Comparison of ENCODE assay signal across 31 cellular contexts in the genomic region with DNA sequence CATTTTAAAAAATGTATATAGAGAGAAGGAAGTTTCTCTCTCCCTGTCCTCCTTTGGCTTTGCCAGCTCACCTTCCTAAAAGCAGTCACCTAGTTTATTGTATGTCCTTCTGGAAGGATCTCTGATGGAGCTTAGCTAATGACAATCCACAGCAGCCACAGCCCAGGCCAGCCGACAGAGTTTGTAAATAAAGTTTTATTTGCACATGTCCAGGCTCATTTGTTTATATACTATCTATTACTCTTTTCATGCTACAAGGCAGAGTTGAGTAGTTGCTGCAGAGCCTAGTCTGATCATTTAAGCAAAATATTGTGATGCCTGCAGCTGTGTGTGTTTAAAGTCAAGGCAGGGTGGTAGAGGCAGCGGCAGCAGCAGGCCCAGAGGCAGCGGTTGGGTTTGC. TPM values are rescaled to one million over a fixed set of nuclear protein-coding genes. Genes with fewer than 3 reads are reported as not detected.
DNase-seq lines count a peak whose midpoint lies in the region; ATAC-seq, FAIRE-seq and TF ChIP-seq lines count a peak whose summit lies in the region.
"Had no signal": no experiment of that assay in that cellular context is flagged by ENCODE, and none has a peak within 500 bp of the region (broad histone marks: within the 10 kb centered on the region; RNA-seq: fewer than 3 reads in every experiment).

No MANE protein-coding gene starts in this region.

- no peak for TF ChIP-seq POLR2A in K562 (conservative IDR thresholded peaks at IDR 0.05)

- peaks cover 11% of the 10 kb centered on the region; the same call in 1 of the 3 replicates for H3K36me3 ChIP-seq in K562 (ENCODE audit: control insufficient read depth, insufficient read depth, low read length)

- in situ Hi-C loops in K562 (cut with MboI) = no loop called here

- H3K9ac ChIP-seq in K562 (ENCODE audit: insufficient read depth in 1 of 2, low read depth in 2 of 2, low read length in 2 of 2) = no peak overlapping the region

- TF ChIP-seq CTCF in K562 (IDR thresholded peaks at IDR 0.05 in 2 of 3, conservative IDR thresholded peaks at IDR 0.05 in 1 of 3; ENCODE audit: insufficient read depth in 2 of 3, low read depth in 1 of 3, low read length in 3 of 3) = no peak

- intact Hi-C loops in K562 (cut with micrococcal nuclease) = no loop called here

- no peaks in the 10 kb centered on the region for H3K9me3 ChIP-seq in K562 (replicated peaks; ENCODE audit: control insufficient read depth, insufficient read depth, low read depth, low read length)
- H3K9me3 ChIP-seq: BLaER1 treated with 17β-estradiol and CSF1 and Interleukin-3, amounts not matched to agents 10 nM and 100 nM; MG63 had no signal

- H2AFZ ChIP-seq in K562 (ENCODE audit: low read depth, low read length) = no peak overlapping the region

- no peaks in the 10 kb centered on the region for H3K9me3 Mint-ChIP-seq in activated naive CD4-positive, alpha-beta T cell treated with anti-CD3 and anti-CD28 coated beads, Interleukin-2, amount 10 ng/mL, durations not matched to agents 7 days and 5 days
- no peaks in the 10 kb centered on the region for H3K9me3 Mint-ChIP-seq in activated T-helper 17 cell treated with anti-CD3 and anti-CD28 coated beads, Interleukin-2, amount 50 U/mL, for 72 hours
- H3K9me3 Mint-ChIP-seq: CD4-positive, alpha-beta T cell; T-cell had no signal

- 81% methylated on average over 3 of the region's 3 CpGs for WGBS in K562 (ENCODE audit: insufficient coverage, low coverage, missing lambda C conversion rate)

- no TSS peak for BruUV-seq in K562 (replicated peaks; lab: Mats Ljungman, UMichigan)

- peak; percentile 56 for FAIRE-seq in K562 (lab: Jason Lieb, UNC)
- FAIRE-seq: A204.1, GM12892 had no signal

- no peak for TF ChIP-seq EP300 in K562 (IDR thresholded peaks at IDR 0.05; ENCODE audit: low read length)

- no peak for DNase-seq in activated naive CD4-positive, alpha-beta T cell treated with anti-CD3 and anti-CD28 coated beads, Interleukin-2, amount 10 ng/mL, durations not matched to agents 7 days and 5 days
- DNase-seq in activated naive CD4-positive, alpha-beta T cell treated with Interleukin-2 at 50 U/mL for 16 hours = no peak
- DNase-seq in NCI-H526 treated with DMSO at 0.1 percent for 48 hours (lab: John Stamatoyannopoulos, UW) (peak; percentile 18), K562 (ENCODE audit: extremely low read depth in 1 of 4, low spot score in 3 of 4) (no peak), AG08395 (ENCODE audit: low spot score) (no peak), NCI-H1105 (lab: John Stamatoyannopoulos, UW) (no peak)
- DNase-seq: AML-193; CD4-positive, alpha-beta T cell; COR-L47; DMS79 treated with DMSO at 0.1 percent for 48 hours; GF-D8; H7; KBM-7; MG63; NCI-H1048; NCI-H1417 treated with DMSO at 0.1 percent for 48 hours; NCI-H1694 treated with DMSO at 0.1 percent for 48 hours; NCI-H2081; NCI-H2171; NCI-H226; NCI-H524; NCI-H82; NK-92 treated with Interleukin-12 subunit alpha and Interleukin-12 subunit beta, amount 100 ng/mL, for 24 hours; RPMI8226; SHP77; T-cell had no signal

- peaks cover 38% of the 10 kb centered on the region for H3K79me2 ChIP-seq in K562 (ENCODE audit: control insufficient read depth, insufficient read depth, low read length)

- no peak overlapping the region for H3K4me3 ChIP-seq in K562
- H3K4me3 ChIP-seq: BLaER1 treated with 17β-estradiol and CSF1 and Interleukin-3, amounts not matched to agents 10 nM and 100 nM; MG63 had no signal

- H3K36me3 Mint-ChIP-seq in activated naive CD4-positive, alpha-beta T cell treated with anti-CD3 and anti-CD28 coated beads, Interleukin-2, amount 10 ng/mL, durations not matched to agents 7 days and 5 days = no peaks in the 10 kb centered on the region
- H3K36me3 Mint-ChIP-seq in activated T-helper 17 cell treated with anti-CD3 and anti-CD28 coated beads, Interleukin-2, amount 50 U/mL, for 72 hours (ENCODE audit: low read depth) = no peaks in the 10 kb centered on the region
- H3K36me3 Mint-ChIP-seq: T-cell had no signal

- peaks cover 7% of the 10 kb centered on the region for H3K9me1 ChIP-seq in K562 (ENCODE audit: control insufficient read depth, insufficient read depth, low read length)

- POLR2A ChIA-PET in K562 (lab: Yijun Ruan, JAX) = interaction anchor here (0.6 kb wide), 1 partner anchor 330 kb away, joined by 3 read pairs; no protein-coding TSS in a partner anchor

- no peak for TF ChIP-seq RAD21 in K562 (CRISPR knock-in tag; conservative IDR thresholded peaks at IDR 0.05 in 1 of 2, IDR thresholded peaks at IDR 0.05 in 1 of 2)

- peaks cover 7% of the 10 kb centered on the region for H3K4me1 Mint-ChIP-seq in activated naive CD4-positive, alpha-beta T cell treated with anti-CD3 and anti-CD28 coated beads, Interleukin-2, amount 10 ng/mL, durations not matched to agents 7 days and 5 days
- peaks cover 9% of the 10 kb centered on the region for H3K4me1 Mint-ChIP-seq in activated T-helper 17 cell treated with anti-CD3 and anti-CD28 coated beads, Interleukin-2, amount 50 U/mL, for 72 hours

- no peaks in the 10 kb centered on the region for H3K27me3 Mint-ChIP-seq in activated naive CD4-positive, alpha-beta T cell treated with anti-CD3 and anti-CD28 coated beads, Interleukin-2, amount 10 ng/mL, durations not matched to agents 7 days and 5 days
- H3K27me3 Mint-ChIP-seq in activated T-helper 17 cell treated with anti-CD3 and anti-CD28 coated beads, Interleukin-2, amount 50 U/mL, for 72 hours = no peaks in the 10 kb centered on the region
- H3K27me3 Mint-ChIP-seq: CD4-positive, alpha-beta T cell; T-cell had no signal

- peak overlapping the region; percentile 50 for H3K27ac Mint-ChIP-seq in activated naive CD4-positive, alpha-beta T cell treated with anti-CD3 and anti-CD28 coated beads, Interleukin-2, amount 10 ng/mL, durations not matched to agents 7 days and 5 days
- no peak overlapping the region for H3K27ac Mint-ChIP-seq in activated T-helper 17 cell treated with anti-CD3 and anti-CD28 coated beads, Interleukin-2, amount 50 U/mL, for 72 hours
- H3K27ac Mint-ChIP-seq: CD4-positive, alpha-beta T cell; T-cell had no signal

- ATAC-seq in K562 = no peak
- no peak for ATAC-seq in activated T-helper 17 cell treated with anti-CD3 and anti-CD28 coated beads, Interleukin-2, amount 50 U/mL, for 72 hours (replicated peaks)
- ATAC-seq: T-cell had no signal

- peaks cover 10 to 26% of the 10 kb centered on the region in 2 experiments for H3K4me1 ChIP-seq in K562 (replicated peaks in 1 of 2; ENCODE audit: control insufficient read depth in 2 of 2, insufficient read depth in 2 of 2, low read length in 2 of 2)

- no peak overlapping the region for H3K27ac ChIP-seq in K562 (ENCODE audit: extremely low read depth, low read depth, low read length)
- H3K27ac ChIP-seq: BLaER1 treated with 17β-estradiol and CSF1 and Interleukin-3, amounts not matched to agents 10 nM and 100 nM had no signal

- H3K27me3 ChIP-seq in K562 (ENCODE audit: control insufficient read depth in 2 of 2, insufficient read depth in 2 of 2, low read length in 2 of 2) = no peaks in the 10 kb centered on the region
- H3K27me3 ChIP-seq: BLaER1 treated with 17β-estradiol and CSF1 and Interleukin-3, amounts not matched to agents 10 nM and 100 nM; MG63 had no signal

- CTCF ChIA-PET in activated naive CD4-positive, alpha-beta T cell treated with anti-CD3 and anti-CD28 coated beads, Interleukin-2, amount 10 ng/mL, durations not matched to agents 7 days and 5 days (lab: Charles Lee) = interaction anchor here (1.6 kb wide), 1 partner anchor 111 kb away, joined by 4 read pairs; no protein-coding TSS in a partner anchor
- CTCF ChIA-PET in K562 (lab: Yijun Ruan, JAX; ENCODE audit: low intra/inter-chr PET ratio) = no interaction called here

- H3K4me3 Mint-ChIP-seq in activated naive CD4-positive, alpha-beta T cell treated with anti-CD3 and anti-CD28 coated beads, Interleukin-2, amount 10 ng/mL, durations not matched to agents 7 days and 5 days = no peak overlapping the region
- no peak overlapping the region for H3K4me3 Mint-ChIP-seq in activated T-helper 17 cell treated with anti-CD3 and anti-CD28 coated beads, Interleukin-2, amount 50 U/mL, for 72 hours
- H3K4me3 Mint-ChIP-seq: CD4-positive, alpha-beta T cell; T-cell had no signal

- H3K4me2 ChIP-seq in K562 (ENCODE audit: insufficient read depth, low read length) = no peak overlapping the region
- H3K4me2 ChIP-seq: BLaER1 treated with 17β-estradiol and CSF1 and Interleukin-3, amounts not matched to agents 10 nM and 100 nM had no signal

- peaks cover 25% of the 10 kb centered on the region for H4K20me1 ChIP-seq in K562 (replicated peaks; ENCODE audit: control insufficient read depth, insufficient read depth, low read length)

RNA-seq across cellular contexts. Expression of gene NKPD1, which starts 32.7 kb away (rescaled TPM):
- total RNA-seq in K562 (2011; cell fraction: chromatin; rRNA removed; ENCODE audit: low replicate concordance) = 0.30 TPM in 1 of 2 replicates, not detected in the other
- 0.17 and 0.79 TPM in 2 replicates for total RNA-seq in K562 (2011; cell fraction: nucleolus; rRNA removed)
- total RNA-seq in K562 (2011; cell fraction: nucleoplasm; rRNA removed) = 0.15 TPM in 2 replicates
- total RNA-seq in K562 (2014; rRNA removed) = 0.09 TPM in 1 of 2 replicates, not detected in the other
- total RNA-seq in K562 (2014; rRNA removed; fragmentation: Illumina TruSeq; extraction: Trizol) = not detected in 2 replicates
- not detected in 2 replicates for total RNA-seq in K562 (2015; rRNA removed; fragmentation: Illumina TruSeq; extraction: Trizol)
- 0.04 TPM in 2 replicates for total RNA-seq in K562 (2021)
- 0.01 TPM in 1 of 2 replicates, not detected in the other for polyA plus RNA-seq in K562 (2011; rRNA removed)
- 0.03 and 0.13 TPM in 2 replicates for polyA plus RNA-seq in K562 (2011; cell fraction: cytosol; rRNA removed)
- polyA plus RNA-seq in K562 (2011; cell fraction: nucleus; rRNA removed) = 0.11 and 0.20 TPM in 2 replicates
- polyA plus RNA-seq in K562 (2012) = 0.03 and 0.26 TPM in 2 replicates
- polyA plus RNA-seq in K562 (2014; fragmentation: Illumina TruSeq; extraction: Trizol) = 0.03 TPM in 1 of 2 replicates, not detected in the other
- polyA plus RNA-seq in K562 (2014; fragmentation: Nextera tagmentation; extraction: Ambion mirVana) = not detected
- polyA plus RNA-seq in K562 (2014; rRNA removed) = 0.04 and 0.07 TPM in 2 replicates
- polyA minus RNA-seq in K562 (2011; rRNA and poly(A)+ RNA removed) = not detected in 2 replicates
- not detected in 2 replicates for polyA minus RNA-seq in K562 (2011; cell fraction: cytosol; rRNA and poly(A)+ RNA removed)
- 0.11 and 0.13 TPM in 2 replicates for polyA minus RNA-seq in K562 (2011; cell fraction: nucleus; rRNA and poly(A)+ RNA removed)
- under 1 TPM; 0.06 to 0.40 TPM for total RNA-seq in activated T-helper 17 cell treated with anti-CD3 and anti-CD28 coated beads, Interleukin-2, amount 50 U/mL, for 72 hours
- total RNA-seq: HT1080 had no signal

RNA-seq across cellular contexts. Expression of gene PPP1R37, which starts 35.1 kb away (rescaled TPM):
- 32.7 and 64.0 TPM in 2 replicates for total RNA-seq in K562 (2011; cell fraction: chromatin; rRNA removed; ENCODE audit: low replicate concordance)
- 49.9 and 53.4 TPM in 2 replicates for total RNA-seq in K562 (2011; cell fraction: nucleolus; rRNA removed)
- total RNA-seq in K562 (2011; cell fraction: nucleoplasm; rRNA removed) = 37.0 and 42.9 TPM in 2 replicates
- total RNA-seq in K562 (2014; rRNA removed) = 20.3 and 38.6 TPM in 2 replicates
- 3.1 and 3.5 TPM in 2 replicates for total RNA-seq in K562 (2014; rRNA removed; fragmentation: Illumina TruSeq; extraction: Trizol)
- total RNA-seq in K562 (2015; rRNA removed; fragmentation: Illumina TruSeq; extraction: Trizol) = 7.9 and 8.4 TPM in 2 replicates
- total RNA-seq in K562 (2021) = 16.4 and 17.6 TPM in 2 replicates
- polyA plus RNA-seq in K562 (2011; rRNA removed) = 7.3 and 8.0 TPM in 2 replicates
- 7.1 and 13.5 TPM in 2 replicates for polyA plus RNA-seq in K562 (2011; cell fraction: cytosol; rRNA removed)
- 51.3 and 83.8 TPM in 2 replicates for polyA plus RNA-seq in K562 (2011; cell fraction: nucleus; rRNA removed)
- polyA plus RNA-seq in K562 (2012) = 18.5 and 23.4 TPM in 2 replicates
- 2.7 and 5.0 TPM in 2 replicates for polyA plus RNA-seq in K562 (2014; fragmentation: Illumina TruSeq; extraction: Trizol)
- under 1 TPM; 0.04 to 0.10 TPM for polyA plus RNA-seq in K562 (2014; fragmentation: Nextera tagmentation; extraction: Ambion mirVana)
- 19.9 and 22.0 TPM in 2 replicates for polyA plus RNA-seq in K562 (2014; rRNA removed)
- polyA minus RNA-seq in K562 (2011; rRNA and poly(A)+ RNA removed) = 4.4 and 5.2 TPM in 2 replicates
- polyA minus RNA-seq in K562 (2011; cell fraction: cytosol; rRNA and poly(A)+ RNA removed) = 4.8 and 13.3 TPM in 2 replicates
- polyA minus RNA-seq in K562 (2011; cell fraction: nucleus; rRNA and poly(A)+ RNA removed) = 14.3 and 14.8 TPM in 2 replicates
- total RNA-seq in activated T-helper 17 cell treated with anti-CD3 and anti-CD28 coated beads, Interleukin-2, amount 50 U/mL, for 72 hours = 10 to 100 TPM; 19.8 to 27.7 TPM

RNA-seq across cellular contexts. Expression of gene GEMIN7, which starts 49.0 kb away (rescaled TPM):
- total RNA-seq in K562 (2011; cell fraction: chromatin; rRNA removed; ENCODE audit: low replicate concordance) = 22.7 and 62.8 TPM in 2 replicates
- total RNA-seq in K562 (2011; cell fraction: nucleolus; rRNA removed) = 37.2 and 43.2 TPM in 2 replicates
- total RNA-seq in K562 (2011; cell fraction: nucleoplasm; rRNA removed) = 26.5 and 32.7 TPM in 2 replicates
- total RNA-seq in K562 (2014; rRNA removed) = 54.9 and 62.7 TPM in 2 replicates
- 31.3 and 33.0 TPM in 2 replicates for total RNA-seq in K562 (2014; rRNA removed; fragmentation: Illumina TruSeq; extraction: Trizol)
- 39.5 and 42.3 TPM in 2 replicates for total RNA-seq in K562 (2015; rRNA removed; fragmentation: Illumina TruSeq; extraction: Trizol)
- 60.7 and 62.6 TPM in 2 replicates for total RNA-seq in K562 (2021)
- polyA plus RNA-seq in K562 (2011; rRNA removed) = 23.1 and 32.5 TPM in 2 replicates
- 41.8 and 86.0 TPM in 2 replicates for polyA plus RNA-seq in K562 (2011; cell fraction: cytosol; rRNA removed)
- 34.9 and 43.7 TPM in 2 replicates for polyA plus RNA-seq in K562 (2011; cell fraction: nucleus; rRNA removed)
- 41.3 and 54.9 TPM in 2 replicates for polyA plus RNA-seq in K562 (2012)
- polyA plus RNA-seq in K562 (2014; fragmentation: Illumina TruSeq; extraction: Trizol) = 32.6 and 50.6 TPM in 2 replicates
- 100 to 1,000 TPM in 1 of 2 experiments, 10 to 100 TPM in 1; 84.9 to 124 TPM for polyA plus RNA-seq in K562 (2014; fragmentation: Nextera tagmentation; extraction: Ambion mirVana)
- polyA plus RNA-seq in K562 (2014; rRNA removed) = 49.6 and 57.5 TPM in 2 replicates
- 5.7 and 7.6 TPM in 2 replicates for polyA minus RNA-seq in K562 (2011; rRNA and poly(A)+ RNA removed)
- polyA minus RNA-seq in K562 (2011; cell fraction: cytosol; rRNA and poly(A)+ RNA removed) = 17.8 and 23.9 TPM in 2 replicates
- polyA minus RNA-seq in K562 (2011; cell fraction: nucleus; rRNA and poly(A)+ RNA removed) = 7.9 and 11.3 TPM in 2 replicates
- total RNA-seq in activated T-helper 17 cell treated with anti-CD3 and anti-CD28 coated beads, Interleukin-2, amount 50 U/mL, for 72 hours = 10 to 100 TPM; 56.9 to 57.2 TPM

RNA-seq across cellular contexts. Expression of gene TRAPPC6A, which starts 49.9 kb away (rescaled TPM):
- total RNA-seq in K562 (2011; cell fraction: chromatin; rRNA removed; ENCODE audit: low replicate concordance) = 3.4 and 9.5 TPM in 2 replicates
- 12.4 and 13.0 TPM in 2 replicates for total RNA-seq in K562 (2011; cell fraction: nucleolus; rRNA removed)
- total RNA-seq in K562 (2011; cell fraction: nucleoplasm; rRNA removed) = 5.6 and 7.4 TPM in 2 replicates
- total RNA-seq in K562 (2014; rRNA removed) = 16.6 and 18.8 TPM in 2 replicates
- total RNA-seq in K562 (2014; rRNA removed; fragmentation: Illumina TruSeq; extraction: Trizol) = 1.5 and 2.7 TPM in 2 replicates
- 9.5 and 11.6 TPM in 2 replicates for total RNA-seq in K562 (2015; rRNA removed; fragmentation: Illumina TruSeq; extraction: Trizol)
- 17.8 and 20.2 TPM in 2 replicates for total RNA-seq in K562 (2021)
- 22.4 and 35.8 TPM in 2 replicates for polyA plus RNA-seq in K562 (2011; rRNA removed)
- 69.0 and 84.4 TPM in 2 replicates for polyA plus RNA-seq in K562 (2011; cell fraction: cytosol; rRNA removed)
- 28.2 and 34.8 TPM in 2 replicates for polyA plus RNA-seq in K562 (2011; cell fraction: nucleus; rRNA removed)
- 27.4 and 76.0 TPM in 2 replicates for polyA plus RNA-seq in K562 (2012)
- 5.0 and 14.3 TPM in 2 replicates for polyA plus RNA-seq in K562 (2014; fragmentation: Illumina TruSeq; extraction: Trizol)
- 1 to 10 TPM in 1 of 2 experiments, under 1 TPM in 1; 0.82 to 7.7 TPM for polyA plus RNA-seq in K562 (2014; fragmentation: Nextera tagmentation; extraction: Ambion mirVana)
- polyA plus RNA-seq in K562 (2014; rRNA removed) = 23.6 and 28.2 TPM in 2 replicates
- 2.7 and 4.5 TPM in 2 replicates for polyA minus RNA-seq in K562 (2011; rRNA and poly(A)+ RNA removed)
- polyA minus RNA-seq in K562 (2011; cell fraction: cytosol; rRNA and poly(A)+ RNA removed) = 5.6 and 15.6 TPM in 2 replicates
- 4.2 and 5.3 TPM in 2 replicates for polyA minus RNA-seq in K562 (2011; cell fraction: nucleus; rRNA and poly(A)+ RNA removed)
- 10 to 100 TPM; 12.9 to 32.1 TPM for total RNA-seq in activated T-helper 17 cell treated with anti-CD3 and anti-CD28 coated beads, Interleukin-2, amount 50 U/mL, for 72 hours

RNA-seq across cellular contexts. Expression of gene BLOC1S3, which starts 50.5 kb away (rescaled TPM):
- total RNA-seq in K562 (2011; cell fraction: chromatin; rRNA removed; ENCODE audit: low replicate concordance) = 10.9 and 22.2 TPM in 2 replicates
- total RNA-seq in K562 (2011; cell fraction: nucleolus; rRNA removed) = 17.1 and 20.5 TPM in 2 replicates
- 16.6 and 18.9 TPM in 2 replicates for total RNA-seq in K562 (2011; cell fraction: nucleoplasm; rRNA removed)
- total RNA-seq in K562 (2014; rRNA removed) (5.2 and 9.8 TPM in 2 replicates), K562 (2014; rRNA removed; fragmentation: Illumina TruSeq; extraction: Trizol) (3.3 and 3.9 TPM in 2 replicates), K562 (2015; rRNA removed; fragmentation: Illumina TruSeq; extraction: Trizol) (4.3 and 4.4 TPM in 2 replicates), K562 (2021) (17.1 and 20.2 TPM in 2 replicates)
- polyA plus RNA-seq in K562 (2011; rRNA removed) (6.2 and 11.4 TPM in 2 replicates), K562 (2014; fragmentation: Illumina TruSeq; extraction: Trizol) (10.3 and 11.1 TPM in 2 replicates), K562 (2014; fragmentation: Nextera tagmentation; extraction: Ambion mirVana) (10 to 100 TPM; 12.4 to 16.1 TPM), K562 (2014; rRNA removed) (7.6 and 10.4 TPM in 2 replicates)
- 12.4 and 13.2 TPM in 2 replicates for polyA plus RNA-seq in K562 (2011; cell fraction: cytosol; rRNA removed)
- polyA plus RNA-seq in K562 (2011; cell fraction: nucleus; rRNA removed) = 9.9 and 10.0 TPM in 2 replicates
- 10.1 and 12.7 TPM in 2 replicates for polyA plus RNA-seq in K562 (2012)
- 6.1 and 9.3 TPM in 2 replicates for polyA minus RNA-seq in K562 (2011; rRNA and poly(A)+ RNA removed)
- 6.8 and 9.4 TPM in 2 replicates for polyA minus RNA-seq in K562 (2011; cell fraction: cytosol; rRNA and poly(A)+ RNA removed)
- 4.2 and 7.1 TPM in 2 replicates for polyA minus RNA-seq in K562 (2011; cell fraction: nucleus; rRNA and poly(A)+ RNA removed)
- 10 to 100 TPM; 13.9 to 16.7 TPM for total RNA-seq in activated T-helper 17 cell treated with anti-CD3 and anti-CD28 coated beads, Interleukin-2, amount 50 U/mL, for 72 hours
